Comparison of ENCODE assay signal across 8 cellular contexts in the genomic region with DNA sequence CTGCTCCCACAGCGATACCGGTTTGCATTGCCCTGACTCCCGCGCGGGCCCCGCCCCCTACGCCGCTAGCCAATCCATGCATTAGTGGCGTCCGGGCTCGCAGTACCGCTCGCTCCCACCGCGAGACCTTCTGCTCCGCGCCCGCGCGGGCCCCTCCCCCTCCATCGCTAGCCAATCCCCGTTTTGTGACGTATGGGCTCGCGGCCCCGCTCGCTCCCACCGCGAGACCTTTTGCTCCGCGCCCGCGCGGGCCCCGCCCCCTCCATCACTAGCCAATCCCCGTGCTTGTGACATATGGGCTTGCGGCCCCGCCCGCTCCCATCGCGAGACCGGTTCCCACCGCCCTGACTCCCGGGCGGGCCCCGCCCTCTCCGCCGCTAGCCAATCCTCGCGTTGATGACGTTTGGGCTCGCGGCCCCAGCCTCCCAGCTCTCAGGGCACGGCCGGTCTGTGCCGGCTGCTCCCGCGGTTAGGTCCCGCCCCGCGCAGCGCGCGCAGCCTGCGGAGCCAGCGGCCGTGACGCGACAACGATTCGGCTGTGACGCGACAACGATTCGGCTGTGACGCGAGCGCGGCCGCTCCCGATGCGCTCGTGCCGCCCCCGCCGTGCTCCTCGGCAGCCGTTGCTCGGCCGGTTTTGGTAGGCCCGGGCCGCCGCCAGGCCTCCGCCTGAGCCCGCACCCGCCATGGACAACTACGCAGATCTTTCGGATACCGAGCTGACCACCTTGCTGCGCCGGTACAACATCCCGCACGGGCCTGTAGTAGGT. TPM values are rescaled to one million over a fixed set of nuclear protein-coding genes. Genes with fewer than 3 reads are reported as not detected.
DNase-seq lines count a peak whose midpoint lies in the region; ATAC-seq and TF ChIP-seq lines count a peak whose summit lies in the region.

A gene (plus strand): TSS at position 497 of the 770 bp plus-strand sequence. CDS start 190 bp downstream, at position 687.

- TF ChIP-seq POLR2A in right lobe of liver (IDR thresholded peaks at IDR 0.05), result peak; percentile 69

- H3K27ac Mint-ChIP-seq in activated CD4-positive, alpha-beta memory T cell treated with anti-CD3 and anti-CD28 coated beads for 36 hours, result peak within 1 kb of the TSS; percentile 87

- H3K4me1 ChIP-seq in right lobe of liver, result no peaks in the 10 kb centered on the region

- H3K36me3 Mint-ChIP-seq in activated CD4-positive, alpha-beta memory T cell treated with anti-CD3 and anti-CD28 coated beads for 36 hours, result peaks cover 8% of the 10 kb centered on the region

- H3K4me1 Mint-ChIP-seq in activated CD4-positive, alpha-beta memory T cell treated with anti-CD3 and anti-CD28 coated beads for 36 hours (ENCODE audit: low read depth), result peaks cover 24% of the 10 kb centered on the region

- intact Hi-C loops in activated CD4-positive, alpha-beta memory T cell treated with anti-CD3 and anti-CD28 coated beads for 36 hours (cut with micrococcal nuclease), result loop anchor here (1.0 to 10.0 kb wide), 5 partner anchors 10 to 451 kb away; a partner anchor contains a TSS
- intact Hi-C loops in right lobe of liver (cut with DNase I), result no loop called here

- peak within 1 kb of the TSS; percentile 92 to 98 (median 96) for H3K27ac ChIP-seq in right lobe of liver

- POLR2A ChIA-PET in activated CD4-positive, alpha-beta memory T cell treated with anti-CD3 and anti-CD28 coated beads for 36 hours (lab: Charles Lee), result interaction anchor here (0.6 to 1.1 kb wide), 3 partner anchors 8 to 20 kb away, joined by 3 read pairs; no protein-coding TSS in a partner anchor

- CTCF ChIA-PET in activated CD4-positive, alpha-beta memory T cell treated with anti-CD3 and anti-CD28 coated beads for 36 hours (lab: Charles Lee), result interaction anchor here (0.9 kb wide), 1 partner anchor 148 kb away, joined by 3 read pairs; no protein-coding TSS in a partner anchor

- DNase-seq in C1 segment of cervical spinal cord (lab: John Stamatoyannopoulos, UW) (peak; percentile 84 to 100 (median 94)), NCI-H82 (lab: John Stamatoyannopoulos, UW) (peak; percentile 100), dermis microvascular lymphatic vessel endothelial cell (ENCODE audit: low read depth in 2 of 2) (peak; percentile 91 to 97), right lobe of liver (peak; percentile 96 to 99 (median 97))
- DNase-seq in activated CD4-positive, alpha-beta memory T cell treated with anti-CD3 and anti-CD28 coated beads for 36 hours, result peak; percentile 97
- peak; percentile 92 to 97 for DNase-seq in stimulated activated CD4-positive, alpha-beta T cell treated with anti-CD3 and anti-CD28 coated beads, Interleukin-4, amount 100 ng/mL, for 4 hours

- H3K9me3 ChIP-seq in right lobe of liver, result no peaks in the 10 kb centered on the region

- H3K36me3 ChIP-seq in right lobe of liver, result no peaks in the 10 kb centered on the region

- H3K4me3 Mint-ChIP-seq in activated CD4-positive, alpha-beta memory T cell treated with anti-CD3 and anti-CD28 coated beads for 36 hours, result peak within 1 kb of the TSS; percentile 83

- no peaks in the 10 kb centered on the region for H3K9me3 Mint-ChIP-seq in activated CD4-positive, alpha-beta memory T cell treated with anti-CD3 and anti-CD28 coated beads for 36 hours

- TF ChIP-seq CTCF in right lobe of liver (IDR thresholded peaks at IDR 0.05), result peak in 1 of 4 donors; percentile 11

- H3K27me3 ChIP-seq in right lobe of liver, result no peaks in the 10 kb centered on the region

- H3K4me3 ChIP-seq in right lobe of liver, result peak within 1 kb of the TSS; percentile 69 to 74 (median 74)

- no peaks in the 10 kb centered on the region for H3K27me3 Mint-ChIP-seq in activated CD4-positive, alpha-beta memory T cell treated with anti-CD3 and anti-CD28 coated beads for 36 hours

- ATAC-seq in GM19395 (IDR thresholded peaks at IDR 0.05; ENCODE audit: unreplicated experiment) (peak; percentile 82), HG03565 (IDR thresholded peaks at IDR 0.05; ENCODE audit: unreplicated experiment) (peak; percentile 74), right lobe of liver (peak; percentile 85 to 93 (median 88))

- WGBS in right lobe of liver (ENCODE audit: insufficient coverage, low coverage, low lambda C conversion rate, missing lambda C conversion rate), result 48% methylated on average over 81 of the region's 103 CpGs

RNA-seq across cellular contexts. Expression of the gene that starts here (rescaled TPM):
- total RNA-seq in activated CD4-positive, alpha-beta memory T cell treated with anti-CD3 and anti-CD28 coated beads for 36 hours, result 10 to 100 TPM; 75.8 to 79.1 TPM
- total RNA-seq in dermis microvascular lymphatic vessel endothelial cell (17.8 and 20.5 TPM in 2 replicates), right lobe of liver (10 to 100 TPM; 19.8 to 28.8 (median 24.2) TPM)

Comparison
In these comparisons a context has a peak if more than half of its experiments do, and no peak if none do; other contexts are left out.
1. Peak in every context shown above with its lines: DNase-seq, ATAC-seq, H3K4me3 ChIP-seq and H3K27ac ChIP-seq.